ENCODE assay signal across 1 cellular context in the genomic region with DNA sequence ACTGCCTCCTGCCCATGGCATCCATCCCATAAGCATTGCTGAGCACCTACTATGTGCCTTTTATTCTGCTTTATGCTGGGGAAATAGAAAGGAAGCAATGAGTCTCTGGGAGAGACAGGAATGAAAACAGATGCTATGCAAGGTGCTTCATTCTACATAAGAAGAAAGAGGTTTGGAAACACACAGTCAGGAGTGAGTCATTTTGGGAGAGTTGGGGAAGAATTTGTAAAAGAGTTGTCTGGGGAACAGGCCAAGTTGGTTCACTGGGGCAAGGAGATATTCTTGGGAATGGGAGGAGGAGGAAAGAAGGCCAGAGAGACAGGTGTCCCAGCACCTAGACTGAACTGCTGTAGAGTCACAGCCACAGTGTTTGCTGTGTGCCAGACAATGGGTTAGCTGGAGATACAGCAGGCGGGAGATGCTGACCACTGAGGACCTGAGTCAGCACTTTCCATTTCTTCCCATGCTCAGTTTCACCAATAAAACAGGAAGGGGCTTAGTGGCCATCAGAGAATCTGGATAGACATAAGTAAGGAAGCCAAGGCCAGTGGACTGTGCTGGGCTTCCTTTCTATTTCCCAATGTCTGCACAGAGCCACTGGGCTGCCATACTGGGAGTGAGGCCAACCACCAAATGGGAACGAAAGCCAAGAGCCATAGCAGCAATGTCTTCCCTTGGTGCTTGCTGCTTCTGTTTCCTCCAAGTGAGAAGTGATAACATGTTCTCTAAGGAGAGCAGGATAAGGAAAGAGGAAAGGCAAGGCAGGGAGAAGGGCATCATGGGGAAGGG.
TF ChIP-seq lines count a peak whose summit lies in the region.

No MANE protein-coding gene starts in this region.

TF ChIP-seq in H1, 55 proteins besides CTCF, POLR2A, EP300 and RAD21 (continued from another document):
- no peak for TF ChIP-seq SUZ12 (IDR thresholded peaks at IDR 0.05; ENCODE audit: low read length)
